In genomic region chr9:68791169-68791568, GRCh38 we compare ENCODE assay signal across 8 cellular contexts.
"Had no signal": no experiment of that assay in that cellular context is flagged by ENCODE, and none has a peak within 500 bp of the region (broad histone marks: within the 10 kb centered on the region; RNA-seq: fewer than 3 reads in every experiment).

No MANE protein-coding gene starts in this region.

- H3K4me3 ChIP-seq: GM23338 had no signal

- H3K27ac ChIP-seq: HL-60 had no signal

- ATAC-seq: GM23338, HepG2 had no signal

- DNase-seq: H9, HCEC 1CT, KBM-7 had no signal

- FAIRE-seq: H1, H54, HepG2 had no signal
